In the genomic region with DNA sequence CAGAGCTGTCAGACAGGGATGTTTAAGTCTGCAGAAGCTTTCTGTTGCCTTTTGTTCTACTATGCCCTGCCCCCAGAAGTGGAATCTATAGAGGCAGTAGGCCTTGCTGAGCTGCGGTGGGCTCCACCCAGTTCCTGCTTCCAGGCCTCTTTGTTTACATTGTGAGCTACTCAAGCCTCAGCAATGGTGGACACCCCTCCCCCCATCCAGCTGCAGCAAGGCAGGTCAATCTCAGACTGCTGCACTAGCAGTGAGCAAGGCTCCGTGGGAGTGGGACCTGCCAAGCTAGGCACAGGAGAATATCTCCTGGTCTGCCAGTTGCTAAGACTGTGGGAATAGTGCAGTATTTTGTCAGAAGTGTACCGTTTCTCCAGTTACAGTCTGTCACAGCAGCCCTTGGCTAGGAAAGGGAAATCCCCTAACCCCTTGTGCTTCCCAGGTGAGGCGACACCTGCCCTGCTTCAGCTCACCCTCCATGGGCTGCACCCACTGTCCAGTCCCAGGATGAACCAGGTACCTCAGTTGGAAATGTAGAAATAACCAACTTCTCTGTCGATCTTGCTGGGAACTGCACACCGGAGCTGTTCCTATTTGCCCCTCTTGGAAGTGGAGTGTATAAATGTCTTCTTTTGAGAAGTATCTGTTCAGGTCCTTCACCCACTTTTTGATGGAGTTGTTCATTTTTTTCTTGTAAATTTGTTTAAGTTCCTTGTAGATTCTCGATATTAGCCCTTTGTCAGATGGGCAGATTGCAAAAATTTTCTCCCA, we compare ENCODE assay signal across 9 cellular contexts.
DNase-seq lines count a peak whose midpoint lies in the region; ATAC-seq, FAIRE-seq and TF ChIP-seq lines count a peak whose summit lies in the region.
"Had no signal": no experiment of that assay in that cellular context is flagged by ENCODE, and none has a peak within 500 bp of the region (broad histone marks: within the 10 kb centered on the region; RNA-seq: fewer than 3 reads in every experiment).

No MANE protein-coding gene starts in this region.

- H3K4me3 ChIP-seq in cardiac fibroblast (replicated peaks in 1 of 2; ENCODE audit: low read depth in 2 of 2, low read length in 2 of 2) = no peak overlapping the region

- no peak for FAIRE-seq in RCC 7860 (lab: Jason Lieb, UNC)
- FAIRE-seq: TTC549 had no signal

- ATAC-seq in HG03108 (IDR thresholded peaks at IDR 0.05; ENCODE audit: unreplicated experiment) = no peak

- no peak for TF ChIP-seq CTCF in cardiac fibroblast (IDR thresholded peaks at IDR 0.05; ENCODE audit: low read depth, low read length)

- peak; percentile 6 for DNase-seq in DMS79 (lab: John Stamatoyannopoulos, UW)
- no peak for DNase-seq in DMS79 treated with DMSO at 0.1 percent for 48 hours (lab: John Stamatoyannopoulos, UW)
- DNase-seq in RCC 7860 (ENCODE audit: low spot score) = peak; percentile 48
- peak; percentile 58 to 84 for DNase-seq in cardiac fibroblast (ENCODE audit: low read depth in 2 of 2)
- peak; percentile 78 for DNase-seq in non-pigmented ciliary epithelial cell (ENCODE audit: low read depth)
- DNase-seq in cerebellar nuclear complex (lab: John Stamatoyannopoulos, UW) = no peak
- DNase-seq in pons (ENCODE audit: low spot score) = no peak

Comparison
In these comparisons a context has a peak if more than half of its experiments do, and no peak if none do; other contexts are left out.
1. DNase-seq: peak in DMS79 (single experiment), RCC 7860 (single experiment), cardiac fibroblast (2 of 2) and non-pigmented ciliary epithelial cell (single experiment); none in DMS79 treated with DMSO at 0.1 percent for 48 hours (single experiment), cerebellar nuclear complex (0 of 2) and pons (single experiment).